11 cellular contexts compared by ENCODE assay signal in genomic region chr3:173932624-173933023, GRCh38.
DNase-seq lines count a peak whose midpoint lies in the region; ATAC-seq and TF ChIP-seq lines count a peak whose summit lies in the region.
"Had no signal": no experiment of that assay in that cellular context is flagged by ENCODE, and none has a peak within 500 bp of the region (broad histone marks: within the 10 kb centered on the region; RNA-seq: fewer than 3 reads in every experiment).

No MANE protein-coding gene starts in this region.

- no peaks in the 10 kb centered on the region for H3K4me1 ChIP-seq in adrenal gland (replicated peaks in 1 of 2)
- H3K4me1 ChIP-seq: heart left ventricle, vagina had no signal

- H3K4me3 Mint-ChIP-seq in stimulated activated naive B cell treated with anti-CD40 and anti-IgM and Interleukin-4, amounts not matched to agents 10 μg/mL and 1 μg/mL and 100 μg/mL, for 72 hours, result no peak overlapping the region

- H3K4me1 Mint-ChIP-seq in stimulated activated naive B cell treated with anti-CD40 and anti-IgM and Interleukin-4, amounts not matched to agents 10 μg/mL and 1 μg/mL and 100 μg/mL, for 72 hours, result no peaks in the 10 kb centered on the region

- DNase-seq in GM04503 (ENCODE audit: low read depth), result peak; percentile 47
- DNase-seq in SK-MEL-5 (ENCODE audit: low read depth, low spot score), result peak; percentile 64
- peak; percentile 45 for DNase-seq in kidney epithelial cell (ENCODE audit: low read depth)
- DNase-seq in HuH-7 (ENCODE audit: low spot score), result no peak
- DNase-seq in stimulated activated naive B cell treated with anti-CD40 and anti-IgM and Interleukin-4, amounts not matched to agents 10 μg/mL and 1 μg/mL and 100 μg/mL, for 72 hours, result no peak
- DNase-seq in adrenal gland, result no peak
- DNase-seq in activated naive CD4-positive, alpha-beta T cell treated with anti-CD3 and anti-CD28 coated beads, Interleukin-2, amount 50 U/mL, for 16 hours, result no peak
- DNase-seq: heart left ventricle had no signal

- H3K27me3 ChIP-seq in kidney epithelial cell (ENCODE audit: control insufficient read depth, insufficient read depth, low read length) (no peaks in the 10 kb centered on the region), adrenal gland (no peaks in the 10 kb centered on the region)
- H3K27me3 ChIP-seq: heart left ventricle, vagina had no signal

- no peaks in the 10 kb centered on the region for H3K9me3 ChIP-seq in adrenal gland (replicated peaks in 1 of 3)
- H3K9me3 ChIP-seq: heart left ventricle, vagina had no signal

- TF ChIP-seq CTCF in kidney epithelial cell (IDR thresholded peaks at IDR 0.05; ENCODE audit: insufficient read depth, low read length, poor library complexity, severe bottlenecking) (no peak), adrenal gland (IDR thresholded peaks at IDR 0.05) (no peak)

- H3K27ac ChIP-seq in adrenal gland, result no peak overlapping the region
- H3K27ac ChIP-seq: heart left ventricle, skin epidermis, vagina had no signal

- peaks cover 0 to 1% of the 10 kb centered on the region in 2 donors for H3K9me3 Mint-ChIP-seq in stimulated activated naive B cell treated with anti-CD40 and anti-IgM and Interleukin-4, amounts not matched to agents 10 μg/mL and 1 μg/mL and 100 μg/mL, for 72 hours

- TF ChIP-seq POLR2A in adrenal gland (IDR thresholded peaks at IDR 0.05), result no peak

- H3K4me3 ChIP-seq in kidney epithelial cell (ENCODE audit: low read depth, low read length) (no peak overlapping the region), adrenal gland (no peak overlapping the region)
- H3K4me3 ChIP-seq: heart left ventricle, skin epidermis, vagina had no signal

- H3K27ac Mint-ChIP-seq in stimulated activated naive B cell treated with anti-CD40 and anti-IgM and Interleukin-4, amounts not matched to agents 10 μg/mL and 1 μg/mL and 100 μg/mL, for 72 hours, result no peak overlapping the region

- H3K36me3 Mint-ChIP-seq in stimulated activated naive B cell treated with anti-CD40 and anti-IgM and Interleukin-4, amounts not matched to agents 10 μg/mL and 1 μg/mL and 100 μg/mL, for 72 hours, result no peaks in the 10 kb centered on the region

- H3K36me3 ChIP-seq in kidney epithelial cell (ENCODE audit: control insufficient read depth, insufficient read depth, low read length), result no peaks in the 10 kb centered on the region
- H3K36me3 ChIP-seq in adrenal gland (replicated peaks in 1 of 2), result no peaks in the 10 kb centered on the region
- H3K36me3 ChIP-seq: heart left ventricle, vagina had no signal

- in situ Hi-C loops in SK-MEL-5 (cut with HindIII; ENCODE audit: low pct_unique_long_range_greater_than_20kb, low sequenced_read_pairs), result no loop called here

- peak; percentile 82 for ATAC-seq in HG03060 (IDR thresholded peaks at IDR 0.05; ENCODE audit: low read depth, unreplicated experiment)
- ATAC-seq in stimulated activated naive B cell treated with anti-CD40 and anti-IgM and Interleukin-4, amounts not matched to agents 10 μg/mL and 1 μg/mL and 100 μg/mL, for 72 hours (replicated peaks), result no peak

- no peaks in the 10 kb centered on the region for H3K27me3 Mint-ChIP-seq in stimulated activated naive B cell treated with anti-CD40 and anti-IgM and Interleukin-4, amounts not matched to agents 10 μg/mL and 1 μg/mL and 100 μg/mL, for 72 hours

- intact Hi-C loops in adrenal gland (cut with DNase I), result no loop called here

Comparison
In these comparisons a context has a peak if more than half of its experiments do, and no peak if none do; other contexts are left out.
1. DNase-seq: peak in GM04503 (single experiment), SK-MEL-5 (single experiment) and kidney epithelial cell (single experiment); none in HuH-7 (single experiment), stimulated activated naive B cell treated with anti-CD40 and anti-IgM and Interleukin-4, amounts not matched to agents 10 μg/mL and 1 μg/mL and 100 μg/mL, for 72 hours (single experiment), adrenal gland (0 of 7) and activated naive CD4-positive, alpha-beta T cell treated with anti-CD3 and anti-CD28 coated beads, Interleukin-2, amount 50 U/mL, for 16 hours (single experiment).